12 cellular contexts compared by ENCODE assay signal in the genomic region with DNA sequence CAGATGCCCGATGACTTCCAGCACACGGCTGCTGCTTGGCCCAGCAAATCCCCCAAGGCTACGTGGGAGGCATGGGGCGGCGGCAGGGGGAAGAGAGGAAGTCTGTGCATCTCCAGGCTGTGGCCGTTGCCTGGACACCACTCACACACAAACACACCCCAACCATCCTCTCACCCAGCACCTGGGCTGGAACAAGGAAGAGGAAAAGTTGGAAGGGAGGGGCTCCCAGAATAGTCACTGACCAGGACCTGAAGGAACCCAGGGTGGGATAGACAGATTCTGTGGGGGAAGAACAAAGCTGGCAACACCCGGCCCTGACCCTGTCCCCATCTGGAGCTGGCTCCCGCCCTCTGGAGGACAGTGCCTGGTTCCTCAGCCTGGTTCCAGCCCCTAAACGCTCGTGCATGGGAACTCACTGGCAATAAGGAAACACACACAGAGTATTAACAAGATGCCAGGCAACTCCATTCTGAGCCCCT. TPM values are rescaled to one million over a fixed set of nuclear protein-coding genes. Genes with fewer than 3 reads are reported as not detected.
DNase-seq lines count a peak whose midpoint lies in the region; FAIRE-seq and TF ChIP-seq lines count a peak whose summit lies in the region.
"Had no signal": no experiment of that assay in that cellular context is flagged by ENCODE, and none has a peak within 500 bp of the region (broad histone marks: within the 10 kb centered on the region; RNA-seq: fewer than 3 reads in every experiment).

No MANE protein-coding gene starts in this region.

- DNase-seq in NCI-H2196 (lab: John Stamatoyannopoulos, UW; ENCODE audit: unreplicated experiment), result peak; percentile 33
- DNase-seq in NCI-H2196 treated with DMSO at 0.1 percent for 48 hours (lab: John Stamatoyannopoulos, UW; ENCODE audit: unreplicated experiment), result no peak
- peak; percentile 76 for DNase-seq in RWPE1 (ENCODE audit: low spot score)
- peak; percentile 9 for DNase-seq in fibroblast of the conjunctiva (ENCODE audit: low read depth)
- peak; percentile 63 for DNase-seq in small intestine
- DNase-seq in coronary artery (ENCODE audit: low spot score), result no peak
- DNase-seq in stimulated activated CD4-positive, alpha-beta T cell treated with anti-CD3 and anti-CD28 coated beads, Interleukin-2, amount 100 ng/mL, for 48 hours, result no peak
- DNase-seq in RPMI8226, result no peak
- DNase-seq: ACHN; activated CD8-positive, alpha-beta memory T cell treated with anti-CD3 and anti-CD28 coated beads for 24 hours; cerebellar nuclear complex had no signal

- POLR2A ChIA-PET in RWPE1 (lab: Yijun Ruan, JAX; ENCODE audit: low non-redundant PET), result interaction anchor here (0.8 kb wide), 1 partner anchor 11 kb away, joined by 3 read pairs; a partner anchor contains a TSS

- CTCF ChIA-PET in RWPE1 (lab: Yijun Ruan, JAX), result no interaction called here

- 31 to 39% (median 33%) methylated on average over 8 to 10 of the region's 10 CpGs for WGBS in small intestine, 3 donors

- H3K27ac ChIP-seq in RWPE1 (peak overlapping the region; percentile 99), small intestine (ENCODE audit: low read depth in 1 of 2, low read length in 1 of 2) (peak overlapping the region in 1 of 2 donors; percentile 29), coronary artery (peak overlapping the region in 1 of 2 donors; percentile 3)

- no peaks in the 10 kb centered on the region for H3K9me3 ChIP-seq in small intestine (ENCODE audit: control insufficient read depth, low read depth)

- H3K36me3 ChIP-seq in small intestine (ENCODE audit: control insufficient read depth in 2 of 2, insufficient read depth in 2 of 2, low read length in 2 of 2), result peaks cover 8 to 24% of the 10 kb centered on the region in 2 donors

- TF ChIP-seq CTCF in RWPE1 (conservative IDR thresholded peaks at IDR 0.05; ENCODE audit: low read depth) (no peak), coronary artery (IDR thresholded peaks at IDR 0.05) (no peak)

- no peak overlapping the region for H3K4me3 ChIP-seq in small intestine (ENCODE audit: low read depth in 1 of 2, low read length in 2 of 2)
- no peak overlapping the region for H3K4me3 ChIP-seq in coronary artery
- H3K4me3 ChIP-seq: skin epidermis had no signal

- H3K4me1 ChIP-seq in small intestine (ENCODE audit: control insufficient read depth in 2 of 2, insufficient read depth in 1 of 2, low read depth in 1 of 2, low read length in 1 of 2), result no peaks in the 10 kb centered on the region

- FAIRE-seq in small intestine (lab: Jason Lieb, UNC), result no peak

- H3K27me3 ChIP-seq in small intestine (ENCODE audit: control insufficient read depth in 2 of 2, insufficient read depth in 2 of 2, low read length in 2 of 2), result no peaks in the 10 kb centered on the region

RNA-seq across cellular contexts. Expression of a gene that starts 11.2 kb away (rescaled TPM):
- polyA plus RNA-seq in small intestine, result 10 to 100 TPM; 43.4 to 51.1 (median 46.7) TPM

RNA-seq across cellular contexts. Expression of a gene that starts 19.1 kb away (rescaled TPM):
- polyA plus RNA-seq in small intestine, result 100 to 1,000 TPM in 1 of 3 donors, 10 to 100 TPM in 2; 22.8 to 255 (median 76.7) TPM

RNA-seq across cellular contexts. Expression of a gene that starts 32.2 kb away (rescaled TPM):
- 10 to 100 TPM; 25.9 to 61.9 (median 34.0) TPM for polyA plus RNA-seq in small intestine

RNA-seq across cellular contexts. Expression of a gene that starts 36.1 kb away (rescaled TPM):
- polyA plus RNA-seq in small intestine, result 1 to 10 TPM in 2 of 3 donors, under 1 TPM in 1; 0.22 to 2.7 (median 2.7) TPM

RNA-seq across cellular contexts. Expression of a gene that starts 38.4 kb away (rescaled TPM):
- polyA plus RNA-seq in small intestine, result 100 to 1,000 TPM in 2 of 3 donors, 10 to 100 TPM in 1; 65.7 to 158 (median 114) TPM

Comparison
In these comparisons a context has a peak if more than half of its experiments do, and no peak if none do; other contexts are left out.
1. DNase-seq: peak in NCI-H2196 (single experiment), RWPE1 (single experiment), fibroblast of the conjunctiva (single experiment) and small intestine (single experiment); none in NCI-H2196 treated with DMSO at 0.1 percent for 48 hours (single experiment), coronary artery (single experiment), stimulated activated CD4-positive, alpha-beta T cell treated with anti-CD3 and anti-CD28 coated beads, Interleukin-2, amount 100 ng/mL, for 48 hours (0 of 2) and RPMI8226 (single experiment).